ENCODE assay signal across 2 cellular contexts in the genomic region with DNA sequence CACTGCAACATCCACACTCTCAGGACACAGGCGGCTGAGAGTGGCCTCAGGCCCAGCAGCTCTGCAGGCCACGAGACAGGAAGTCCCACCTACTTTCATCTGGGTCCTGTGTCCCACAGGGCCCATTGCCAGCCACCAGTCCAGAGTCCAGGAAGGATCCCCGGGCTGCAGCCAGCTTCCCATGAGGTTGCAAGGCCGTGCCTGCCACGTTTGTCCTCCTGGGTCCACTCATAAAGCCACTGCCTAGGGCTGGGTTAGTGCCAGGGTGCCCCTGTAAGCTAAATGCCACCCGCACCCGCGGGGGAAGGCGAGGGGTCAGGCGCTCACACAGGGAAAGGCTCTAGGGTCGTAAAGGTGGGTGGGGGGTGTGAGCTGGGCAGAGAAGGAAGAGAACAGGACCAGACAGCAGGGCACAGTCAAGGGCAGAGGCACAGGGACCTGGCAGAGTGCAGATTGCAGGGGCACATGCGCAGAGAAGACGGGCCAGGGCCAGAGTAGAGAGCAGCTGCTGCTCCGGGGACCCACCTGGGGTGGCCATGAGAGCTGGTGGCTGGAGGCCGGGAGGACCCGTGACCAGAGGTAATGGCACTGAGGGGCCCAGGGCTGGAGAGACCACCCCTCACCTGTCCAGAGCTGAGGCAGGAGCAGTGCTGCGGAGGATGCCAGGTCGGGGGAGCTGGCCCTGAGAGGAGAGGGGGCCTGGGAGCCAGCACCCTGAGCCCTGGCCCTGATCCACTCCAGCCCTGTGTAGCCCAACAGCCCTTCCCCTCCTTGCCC.
TF ChIP-seq lines count a peak whose summit lies in the region.

No MANE protein-coding gene starts in this region.

TF ChIP-seq in K562, 482 proteins besides CTCF, POLR2A, EP300 and RAD21:
- TF ChIP-seq NRF1 (conservative IDR thresholded peaks at IDR 0.05 in 1 of 2, IDR thresholded peaks at IDR 0.05 in 1 of 2) (peak; percentile 14 to 23; a peak in 1 of 4 replicates), ZNF507 (tag; conservative IDR thresholded peaks at IDR 0.05) (no peak)

TF ChIP-seq in GM12891, 5 proteins besides CTCF, POLR2A, EP300 and RAD21:
- TF ChIP-seq PAX5 (IDR thresholded peaks at IDR 0.05; ENCODE audit: insufficient read depth, low read length, severe bottlenecking) (no peak), POU2F2 (IDR thresholded peaks at IDR 0.05; ENCODE audit: low read depth, low read length) (no peak), TAF1 (IDR thresholded peaks at IDR 0.05; ENCODE audit: low read depth, low read length) (no peak), POLR2AphosphoS5 (IDR thresholded peaks at IDR 0.05; ENCODE audit: low read depth, low read length) (no peak), SPI1 (IDR thresholded peaks at IDR 0.05; ENCODE audit: low read depth, low read length) (no peak)
